11 cellular contexts compared by ENCODE assay signal in the genomic region with DNA sequence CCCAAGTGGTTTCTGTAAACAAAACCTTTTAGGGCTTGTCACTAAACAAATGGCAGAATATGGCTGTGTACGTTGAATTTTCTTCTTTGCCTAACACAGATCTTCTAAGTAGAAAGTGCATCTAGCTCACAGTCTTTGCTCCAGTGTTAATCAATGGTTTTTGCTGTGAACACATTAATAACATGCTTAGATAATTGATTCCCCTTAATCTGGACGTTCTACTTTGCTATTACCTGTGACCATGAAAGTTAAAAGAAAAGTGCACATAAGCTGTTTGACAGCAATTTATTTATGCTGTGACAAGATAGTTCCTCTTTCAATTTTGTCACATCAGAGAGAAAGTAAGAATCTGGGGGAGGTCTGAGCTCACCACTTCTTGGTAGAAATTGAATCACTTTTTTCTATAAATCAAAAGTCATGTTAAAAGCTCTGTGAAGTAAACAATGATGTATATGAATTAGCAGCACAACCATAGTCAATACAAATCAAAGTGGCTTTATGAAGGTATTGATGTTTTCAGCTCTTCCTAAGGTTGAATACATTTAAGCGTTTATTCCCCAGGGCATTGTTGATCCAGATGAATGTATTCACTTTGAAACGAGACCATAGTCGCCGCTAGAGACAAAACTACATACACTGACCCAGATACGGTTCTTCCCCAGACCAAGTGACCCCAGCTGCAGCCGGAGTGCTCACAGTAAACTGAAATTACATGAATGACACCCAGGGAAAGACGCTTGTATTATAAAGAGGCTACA.
A peak's percentile ranks its signal among the peaks of the same experiment; 100 is the strongest.
DNase-seq lines count a peak whose midpoint lies in the region; ATAC-seq, FAIRE-seq and TF ChIP-seq lines count a peak whose summit lies in the region.
"Had no signal": no experiment of that assay in that cellular context is flagged by ENCODE, and none has a peak within 500 bp of the region (broad histone marks: within the 10 kb centered on the region; RNA-seq: fewer than 3 reads in every experiment).

No MANE protein-coding gene starts in this region.

- H3K79me2 ChIP-seq in DND-41 (ENCODE audit: insufficient read depth, low read length) = no peaks in the 10 kb centered on the region

- H3K27me3 ChIP-seq in DND-41 (ENCODE audit: insufficient read depth, low read length, poor library complexity) (no peaks in the 10 kb centered on the region), Panc1 (ENCODE audit: control insufficient read depth, insufficient read depth, low read length) (no peaks in the 10 kb centered on the region)
- H3K27me3 ChIP-seq: BE2C had no signal

- H3K4me3 ChIP-seq in DND-41 (ENCODE audit: low read depth in 1 of 2, low read length in 2 of 2) = no peak overlapping the region
- H3K4me3 ChIP-seq in Panc1 (ENCODE audit: low read depth in 2 of 2, low read length in 2 of 2) = no peak overlapping the region
- H3K4me3 ChIP-seq: K562 had no signal

- ATAC-seq in DND-41 (ENCODE audit: insufficient read depth, low read depth) (no peak), GM19397 (IDR thresholded peaks at IDR 0.05; ENCODE audit: unreplicated experiment) (peak; percentile 85), HG03095 (IDR thresholded peaks at IDR 0.05; ENCODE audit: unreplicated experiment) (peak; percentile 88), Panc1 (no peak)
- ATAC-seq: K562 had no signal

- in situ Hi-C loops in Panc1 (cut with HindIII; ENCODE audit: low pct_unique_long_range_greater_than_20kb, low sequenced_read_pairs) = no loop called here

- no TSS peak for BruUV-seq in Panc1 (replicated peaks; lab: Mats Ljungman, UMichigan)

- no peak for FAIRE-seq in HTR-8/SVneo (lab: Jason Lieb, UNC)
- FAIRE-seq: K562 had no signal

- no peak overlapping the region for H2AFZ ChIP-seq in DND-41 (ENCODE audit: low read depth, low read length)

- intact Hi-C loops in Panc1 (cut with micrococcal nuclease; ENCODE audit: unreplicated experiment) = no loop called here

- no peaks in the 10 kb centered on the region for H4K20me1 ChIP-seq in DND-41 (ENCODE audit: insufficient read depth, low read length)

- H3K27ac ChIP-seq in DND-41 (ENCODE audit: low read length) = peak overlapping the region; percentile 70
- peak overlapping the region; percentile 31; the same call in 1 of the 2 replicates for H3K27ac ChIP-seq in Panc1 (ENCODE audit: low read length)

- H3K9me3 ChIP-seq in DND-41 (ENCODE audit: insufficient read depth, low read length, severe bottlenecking) (no peaks in the 10 kb centered on the region), Panc1 (ENCODE audit: control insufficient read depth, insufficient read depth, low read depth, low read length) (no peaks in the 10 kb centered on the region)
- H3K9me3 ChIP-seq: BE2C had no signal

- H3K36me3 ChIP-seq in DND-41 (ENCODE audit: insufficient read depth, low read length) (no peaks in the 10 kb centered on the region), Panc1 (ENCODE audit: control insufficient read depth, insufficient read depth, low read length) (no peaks in the 10 kb centered on the region)
- H3K36me3 ChIP-seq: BE2C had no signal

- POLR2A ChIA-PET in Panc1 (lab: Charles Lee) = no interaction called here

- H3K4me1 ChIP-seq in DND-41 (ENCODE audit: insufficient read depth, low read length) = peaks cover 74% of the 10 kb centered on the region
- peaks cover 7% of the 10 kb centered on the region; the same call in 1 of the 2 replicates for H3K4me1 ChIP-seq in Panc1 (ENCODE audit: control insufficient read depth, insufficient read depth, low read length)
- H3K4me1 ChIP-seq: BE2C had no signal

- no peak overlapping the region for H3K4me2 ChIP-seq in DND-41 (ENCODE audit: insufficient read depth, low read length)

- no peak for TF ChIP-seq CTCF in DND-41 (IDR thresholded peaks at IDR 0.05; ENCODE audit: borderline replicate concordance, extremely low read depth, low read length, poor library complexity, severe bottlenecking)
- TF ChIP-seq CTCF in Panc1 (IDR thresholded peaks at IDR 0.05) = no peak

- H3K9ac ChIP-seq in DND-41 (ENCODE audit: low read depth, low read length) = no peak overlapping the region

- CTCF ChIA-PET in Panc1 (lab: Charles Lee) = no interaction called here

- DNase-seq in DND-41 (no peak), Panc1 (ENCODE audit: low read depth, low spot score) (no peak), iPS-NIHi11 (ENCODE audit: low spot score) (no peak), HTR-8/SVneo (ENCODE audit: insufficient read length, low spot score) (no peak), occipital lobe (lab: John Stamatoyannopoulos, UW) (no peak)
- no peak for DNase-seq in activated CD8-positive, alpha-beta memory T cell treated with anti-CD3 and anti-CD28 coated beads for 24 hours
- DNase-seq: BE2C, mammary epithelial cell had no signal

Comparison
In these comparisons a context has a peak if more than half of its experiments do, and no peak if none do; other contexts are left out.
1. ATAC-seq: peak in GM19397 (single experiment) and HG03095 (single experiment); none in DND-41 (single experiment) and Panc1 (single experiment).